17 cellular contexts compared by ENCODE assay signal in the genomic region with DNA sequence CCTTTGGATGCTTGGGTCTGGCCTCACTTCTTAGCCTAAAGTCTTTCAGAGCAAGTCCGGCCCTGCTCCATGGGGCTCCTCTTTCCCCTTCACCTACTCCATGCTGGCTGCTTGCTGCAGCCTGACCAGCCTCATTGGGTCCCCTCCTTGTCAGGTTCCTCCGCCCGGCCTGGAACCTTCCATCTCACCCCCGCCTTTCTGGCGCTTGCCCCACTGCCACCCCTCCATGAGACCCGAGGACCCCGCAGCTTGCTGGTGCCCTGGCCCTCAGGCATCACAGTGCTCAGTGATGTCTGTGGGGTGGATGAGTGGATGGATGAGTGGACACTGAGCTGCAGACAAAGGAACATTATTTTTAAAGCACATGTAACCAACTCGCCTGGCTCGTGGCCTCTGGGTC. TPM values are rescaled to one million over a fixed set of nuclear protein-coding genes. Genes with fewer than 3 reads are reported as not detected.
A peak's percentile ranks its signal among the peaks of the same experiment; 100 is the strongest.
DNase-seq lines count a peak whose midpoint lies in the region; ATAC-seq and TF ChIP-seq lines count a peak whose summit lies in the region.
"Had no signal": no experiment of that assay in that cellular context is flagged by ENCODE, and none has a peak within 500 bp of the region (broad histone marks: within the 10 kb centered on the region; RNA-seq: fewer than 3 reads in every experiment).

No MANE protein-coding gene starts in this region.

- DNase-seq in H7 (peak; percentile 44), RWPE1 (ENCODE audit: low spot score) (no peak), sciatic nerve (ENCODE audit: low spot score) (no peak), mucosa of descending colon (no peak), H4 (ENCODE audit: low spot score) (no peak)
- DNase-seq in stimulated activated naive CD8-positive, alpha-beta T cell treated with anti-CD3 and anti-CD28 coated beads, Interleukin-15, amount 100 ng/mL, for 72 hours: no peak
- DNase-seq: BE2C; CD8-positive, alpha-beta T cell; COR-L47; DND-41; GDM1; H9 had no signal

- H3K4me1 Mint-ChIP-seq in stimulated activated naive CD8-positive, alpha-beta T cell treated with anti-CD3 and anti-CD28 coated beads, Interleukin-15, amount 100 ng/mL, for 72 hours: no peaks in the 10 kb centered on the region
- H3K4me1 Mint-ChIP-seq: H9 had no signal

- H3K4me3 ChIP-seq in H7 (ENCODE audit: insufficient read depth, low read depth, low read length) (no peak overlapping the region), liver (ENCODE audit: low read depth in 1 of 3, low read length in 3 of 3) (no peak overlapping the region), mucosa of descending colon (no peak overlapping the region)
- H3K4me3 ChIP-seq: GM23248, K562 had no signal

- no peak for TF ChIP-seq RAD21 in liver (IDR thresholded peaks at IDR 0.05)

- TF ChIP-seq CTCF in RWPE1 (conservative IDR thresholded peaks at IDR 0.05; ENCODE audit: low read depth): no peak
- no peak for TF ChIP-seq CTCF in liver (IDR thresholded peaks at IDR 0.05; ENCODE audit: low read depth, low read length, missing input control)
- no peak for TF ChIP-seq CTCF in mucosa of descending colon (IDR thresholded peaks at IDR 0.05)

- 78% methylated on average over 9 of the region's 9 CpGs for WGBS in liver

- POLR2A ChIA-PET in RWPE1 (lab: Yijun Ruan, JAX; ENCODE audit: low non-redundant PET): no interaction called here

- H3K27me3 Mint-ChIP-seq in stimulated activated naive CD8-positive, alpha-beta T cell treated with anti-CD3 and anti-CD28 coated beads, Interleukin-15, amount 100 ng/mL, for 72 hours: peaks cover 16% of the 10 kb centered on the region

- H3K9me3 Mint-ChIP-seq in stimulated activated naive CD8-positive, alpha-beta T cell treated with anti-CD3 and anti-CD28 coated beads, Interleukin-15, amount 100 ng/mL, for 72 hours: peaks cover 0 to 12% of the 10 kb centered on the region in 2 donors
- H3K9me3 Mint-ChIP-seq: CD8-positive, alpha-beta T cell had no signal

- no peak overlapping the region for H3K4me3 Mint-ChIP-seq in stimulated activated naive CD8-positive, alpha-beta T cell treated with anti-CD3 and anti-CD28 coated beads, Interleukin-15, amount 100 ng/mL, for 72 hours
- H3K4me3 Mint-ChIP-seq: CD8-positive, alpha-beta T cell; H9 had no signal

- no peak overlapping the region for H3K27ac Mint-ChIP-seq in stimulated activated naive CD8-positive, alpha-beta T cell treated with anti-CD3 and anti-CD28 coated beads, Interleukin-15, amount 100 ng/mL, for 72 hours
- H3K27ac Mint-ChIP-seq: CD8-positive, alpha-beta T cell had no signal

- peaks cover 2 to 45% (median 36%) of the 10 kb centered on the region in 4 donors for H3K4me1 ChIP-seq in liver (ENCODE audit: control insufficient read depth in 4 of 4, insufficient read depth in 4 of 4, low read length in 3 of 4)
- H3K4me1 ChIP-seq in mucosa of descending colon (ENCODE audit: low read depth): no peaks in the 10 kb centered on the region

- intact Hi-C loops in sciatic nerve (cut with DNase I): no loop called here
- intact Hi-C loops in mucosa of descending colon (cut with DNase I, micrococcal nuclease): no loop called here

- H3K9ac ChIP-seq in liver (ENCODE audit: low read depth in 1 of 2, low read length in 2 of 2): no peak overlapping the region
- H3K9ac ChIP-seq: GM23248 had no signal

- H3K9me3 ChIP-seq in liver (ENCODE audit: control insufficient read depth in 4 of 4, low read length in 3 of 4) (no peaks in the 10 kb centered on the region), mucosa of descending colon (peaks cover 5% of the 10 kb centered on the region)
- H3K9me3 ChIP-seq: BE2C had no signal

- H3K27me3 ChIP-seq in H7 (ENCODE audit: control insufficient read depth, insufficient read depth, low read length): no peaks in the 10 kb centered on the region
- no peaks in the 10 kb centered on the region for H3K27me3 ChIP-seq in liver (ENCODE audit: control insufficient read depth in 4 of 4, insufficient read depth in 4 of 4, low read length in 3 of 4)
- H3K27me3 ChIP-seq: BE2C had no signal

- H3K36me3 ChIP-seq in H7 (replicated peaks; ENCODE audit: control insufficient read depth, insufficient read depth, low read length) (no peaks in the 10 kb centered on the region), liver (ENCODE audit: control insufficient read depth in 4 of 4, insufficient read depth in 3 of 4, low read depth in 1 of 4, low read length in 3 of 4) (no peaks in the 10 kb centered on the region), mucosa of descending colon (ENCODE audit: low read depth) (no peaks in the 10 kb centered on the region)
- H3K36me3 ChIP-seq: BE2C had no signal

- ATAC-seq in sciatic nerve (peak; percentile 45), mucosa of descending colon (no peak), GM21528 (IDR thresholded peaks at IDR 0.05; ENCODE audit: low FRiP score, unreplicated experiment) (no peak)
- no peak for ATAC-seq in stimulated activated naive CD8-positive, alpha-beta T cell treated with anti-CD3 and anti-CD28 coated beads, Interleukin-15, amount 100 ng/mL, for 72 hours
- ATAC-seq: CD8-positive, alpha-beta T cell; K562 had no signal

- H3K27ac ChIP-seq in RWPE1 (peak overlapping the region; percentile 83), liver (ENCODE audit: low read depth in 1 of 2, low read length in 2 of 2) (peak overlapping the region; percentile 76 to 83)
- H3K27ac ChIP-seq: C4-2B, GM23248 had no signal

- CTCF ChIA-PET in RWPE1 (lab: Yijun Ruan, JAX): no interaction called here

TF ChIP-seq in liver, 16 proteins besides CTCF, POLR2A, EP300 and RAD21:
- TF ChIP-seq TAF1 (conservative IDR thresholded peaks at IDR 0.05): no peak
- TF ChIP-seq, protein P1, sequence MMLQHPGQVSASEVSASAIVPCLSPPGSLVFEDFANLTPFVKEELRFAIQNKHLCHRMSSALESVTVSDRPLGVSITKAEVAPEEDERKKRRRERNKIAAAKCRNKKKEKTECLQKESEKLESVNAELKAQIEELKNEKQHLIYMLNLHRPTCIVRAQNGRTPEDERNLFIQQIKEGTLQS (IDR thresholded peaks at IDR 0.05): no peak
- TF ChIP-seq, protein P2, sequence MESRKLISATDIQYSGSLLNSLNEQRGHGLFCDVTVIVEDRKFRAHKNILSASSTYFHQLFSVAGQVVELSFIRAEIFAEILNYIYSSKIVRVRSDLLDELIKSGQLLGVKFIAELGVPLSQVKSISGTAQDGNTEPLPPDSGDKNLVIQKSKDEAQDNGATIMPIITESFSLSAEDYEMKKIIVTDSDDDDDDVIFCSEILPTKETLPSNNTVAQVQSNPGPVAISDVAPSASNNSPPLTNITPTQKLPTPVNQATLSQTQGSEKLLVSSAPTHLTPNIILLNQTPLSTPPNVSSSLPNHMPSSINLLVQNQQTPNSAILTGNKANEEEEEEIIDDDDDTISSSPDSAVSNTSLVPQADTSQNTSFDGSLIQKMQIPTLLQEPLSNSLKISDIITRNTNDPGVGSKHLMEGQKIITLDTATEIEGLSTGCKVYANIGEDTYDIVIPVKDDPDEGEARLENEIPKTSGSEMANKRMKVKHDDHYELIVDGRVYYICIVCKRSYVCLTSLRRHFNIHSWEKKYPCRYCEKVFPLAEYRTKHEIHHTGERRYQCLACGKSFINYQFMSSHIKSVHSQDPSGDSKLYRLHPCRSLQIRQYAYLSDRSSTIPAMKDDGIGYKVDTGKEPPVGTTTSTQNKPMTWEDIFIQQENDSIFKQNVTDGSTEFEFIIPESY (IDR thresholded peaks at IDR 0.05): no peak
- no peak for TF ChIP-seq GABPA (IDR thresholded peaks at IDR 0.05 in 1 of 2, conservative IDR thresholded peaks at IDR 0.05 in 1 of 2)
- no peak for TF ChIP-seq RXRA (IDR thresholded peaks at IDR 0.05)
- no peak for TF ChIP-seq JUND (IDR thresholded peaks at IDR 0.05)
- no peak for TF ChIP-seq SP1 (IDR thresholded peaks at IDR 0.05)
- TF ChIP-seq, protein P3, sequence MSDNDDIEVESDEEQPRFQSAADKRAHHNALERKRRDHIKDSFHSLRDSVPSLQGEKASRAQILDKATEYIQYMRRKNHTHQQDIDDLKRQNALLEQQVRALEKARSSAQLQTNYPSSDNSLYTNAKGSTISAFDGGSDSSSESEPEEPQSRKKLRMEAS (IDR thresholded peaks at IDR 0.05): no peak
- no peak for TF ChIP-seq FOXA1 (IDR thresholded peaks at IDR 0.05)

RNA-seq across cellular contexts. Expression of a gene that starts 24.7 kb away (rescaled TPM):
- total RNA-seq in H7 (2014; rRNA removed; shearing (Covaris generic)): 2.0 and 4.9 TPM in 2 replicates
- total RNA-seq in liver (1 to 10 TPM; 1.3 to 1.4 TPM), sciatic nerve (52.5 TPM), mucosa of descending colon (1 to 10 TPM in 2 of 3 donors, under 1 TPM in 1; 0.20 to 3.1 (median 1.5) TPM)
- under 1 TPM; 0.10 to 0.50 TPM for polyA plus RNA-seq in liver
- total RNA-seq in H4 (2014; rRNA removed; shearing (Covaris generic)): 0.02 and 0.08 TPM in 2 replicates
- total RNA-seq: CD8-positive, alpha-beta T cell; K562 had no signal
- polyA plus RNA-seq: K562 had no signal
